20 cellular contexts compared by ENCODE assay signal in the genomic region with DNA sequence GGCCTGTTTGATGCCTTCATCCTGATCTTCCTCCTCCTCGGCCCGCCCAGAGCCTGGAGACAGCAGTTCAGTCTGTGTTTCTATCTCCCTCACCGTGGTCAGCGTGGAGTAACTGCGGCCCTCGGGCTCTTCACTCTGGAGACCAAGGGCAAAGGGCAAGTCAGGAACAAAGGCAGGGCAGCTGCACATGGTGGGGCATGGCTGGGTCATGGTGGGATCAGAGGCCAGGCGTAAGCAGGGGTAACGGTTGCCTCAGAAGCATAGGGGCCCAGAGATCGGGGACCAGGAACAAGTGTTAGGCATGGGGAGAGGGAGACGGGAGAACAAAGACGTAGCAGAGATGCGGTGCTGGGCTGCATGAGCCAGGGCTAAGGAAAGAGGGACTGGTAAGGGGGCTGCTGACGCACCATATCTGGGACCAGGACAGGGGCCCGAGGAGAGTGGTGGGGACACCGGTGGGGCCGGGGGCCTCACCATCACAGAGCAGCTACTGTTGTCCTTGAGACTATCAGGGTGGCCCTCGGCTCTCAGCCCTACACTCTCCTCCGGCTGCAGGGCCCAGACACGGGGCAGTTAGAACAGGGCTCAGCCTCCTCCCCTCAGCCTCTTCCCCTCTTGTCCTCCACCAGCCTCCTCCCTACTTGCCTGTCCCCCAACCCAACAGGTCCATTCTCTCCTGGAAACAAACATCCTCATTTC. TPM values are rescaled to one million over a fixed set of nuclear protein-coding genes. Genes with fewer than 3 reads are reported as not detected.
DNase-seq lines count a peak whose midpoint lies in the region; ATAC-seq, FAIRE-seq and TF ChIP-seq lines count a peak whose summit lies in the region.
"Had no signal": no experiment of that assay in that cellular context is flagged by ENCODE, and none has a peak within 500 bp of the region (broad histone marks: within the 10 kb centered on the region; RNA-seq: fewer than 3 reads in every experiment).

No MANE protein-coding gene starts in this region.

- CTCF ChIA-PET in HepG2 (lab: Yijun Ruan, JAX; ENCODE audit: low intra/inter-chr PET ratio, low total read pairs) = interaction anchor here (1.4 to 4.5 kb wide), 3 partner anchors 22 to 76 kb away, joined by 3 to 50 read pairs (median 6); partner anchors contain the start of gene KLHDC9

- TF ChIP-seq CTCF in HepG2 (CRISPR knock-in tag; IDR thresholded peaks at IDR 0.05) (0 out of 2 replicates have a peak, but pooled peaks have one; percentile 6), right lobe of liver (IDR thresholded peaks at IDR 0.05) (no peak), natural killer cell (IDR thresholded peaks at IDR 0.05) (no peak), nephron progenitor cell (IDR thresholded peaks at IDR 0.05) (no peak)

- H3K4me3 Mint-ChIP-seq in activated naive CD8-positive, alpha-beta T cell treated with anti-CD3 and anti-CD28 coated beads, Interleukin-2, amount 50 U/mL, for 24 hours = no peak overlapping the region
- no peak overlapping the region for H3K4me3 Mint-ChIP-seq in natural killer cell
- no peak overlapping the region for H3K4me3 Mint-ChIP-seq in nephron progenitor cell
- H3K4me3 Mint-ChIP-seq: activated T-cell treated with anti-CD3 and anti-CD28 coated beads, Interleukin-2, amount 50 U/mL, for 4 hours; brain; T-helper 17 cell had no signal

- in situ Hi-C loops in HepG2 (cut with HindIII; ENCODE audit: extremely low pct_ligation_motif_present, low pct_unique_long_range_greater_than_20kb) = no loop called here

- ATAC-seq in HepG2 = peak; percentile 49
- no peak for ATAC-seq in right lobe of liver
- ATAC-seq in activated naive CD8-positive, alpha-beta T cell treated with anti-CD3 and anti-CD28 coated beads, Interleukin-2, amount 50 U/mL, for 24 hours = no peak
- no peak for ATAC-seq in natural killer cell
- ATAC-seq in HG03571 (IDR thresholded peaks at IDR 0.05; ENCODE audit: unreplicated experiment) = no peak
- ATAC-seq: activated T-cell treated with anti-CD3 and anti-CD28 coated beads, Interleukin-2, amount 50 U/mL, for 4 hours; T-helper 17 cell had no signal

- no peaks in the 10 kb centered on the region for H3K27me3 Mint-ChIP-seq in activated naive CD8-positive, alpha-beta T cell treated with anti-CD3 and anti-CD28 coated beads, Interleukin-2, amount 50 U/mL, for 24 hours
- H3K27me3 Mint-ChIP-seq in natural killer cell (ENCODE audit: low read depth in 2 of 2) (no peaks in the 10 kb centered on the region), nephron progenitor cell (ENCODE audit: low read depth, poor library complexity) (peaks cover 10% of the 10 kb centered on the region)
- H3K27me3 Mint-ChIP-seq: T-helper 17 cell had no signal

- peak overlapping the region; percentile 62 to 75 (median 64) for H3K4me3 ChIP-seq in HepG2 (replicated peaks in 1 of 3; ENCODE audit: insufficient read depth in 1 of 3, low read depth in 2 of 3, low read length in 3 of 3)
- no peak overlapping the region for H3K4me3 ChIP-seq in right lobe of liver
- H3K4me3 ChIP-seq: sigmoid colon, SK-N-MC had no signal

- H3K36me3 Mint-ChIP-seq in activated naive CD8-positive, alpha-beta T cell treated with anti-CD3 and anti-CD28 coated beads, Interleukin-2, amount 50 U/mL, for 24 hours (ENCODE audit: low read depth) = peaks cover 6% of the 10 kb centered on the region
- H3K36me3 Mint-ChIP-seq in natural killer cell (no peaks in the 10 kb centered on the region), nephron progenitor cell (ENCODE audit: low read depth) (no peaks in the 10 kb centered on the region)
- H3K36me3 Mint-ChIP-seq: brain had no signal

- intact Hi-C loops in HepG2 (cut with micrococcal nuclease; ENCODE audit: unreplicated experiment) (loop anchor here (1.0 kb wide), 2 partner anchors 24 to 66 kb away; no protein-coding TSS in a partner anchor), right lobe of liver (cut with DNase I) (loop anchor here in 1 of 2 donors (10.0 kb wide), 1 partner anchor 238 kb away; no protein-coding TSS in a partner anchor), natural killer cell (cut with micrococcal nuclease) (loop anchor here (10.0 kb wide), 1 partner anchor 1248 kb away; the partner anchor contains the start of gene SLAMF8)

- no TSS peak for BruUV-seq in HepG2 (replicated peaks; lab: Mats Ljungman, UMichigan)

- H3K9me3 ChIP-seq in HepG2 (ENCODE audit: low read length) (no peaks in the 10 kb centered on the region), right lobe of liver (no peaks in the 10 kb centered on the region)
- H3K9me3 ChIP-seq: sigmoid colon had no signal

- peaks cover 34% of the 10 kb centered on the region for H3K4me1 Mint-ChIP-seq in activated naive CD8-positive, alpha-beta T cell treated with anti-CD3 and anti-CD28 coated beads, Interleukin-2, amount 50 U/mL, for 24 hours
- peaks cover 36 to 59% of the 10 kb centered on the region in 2 donors for H3K4me1 Mint-ChIP-seq in natural killer cell
- H3K4me1 Mint-ChIP-seq in nephron progenitor cell = peaks cover 34% of the 10 kb centered on the region
- H3K4me1 Mint-ChIP-seq: brain had no signal

- H3K9me3 Mint-ChIP-seq in activated naive CD8-positive, alpha-beta T cell treated with anti-CD3 and anti-CD28 coated beads, Interleukin-2, amount 50 U/mL, for 24 hours = no peaks in the 10 kb centered on the region
- H3K9me3 Mint-ChIP-seq in natural killer cell = no peaks in the 10 kb centered on the region
- no peaks in the 10 kb centered on the region for H3K9me3 Mint-ChIP-seq in nephron progenitor cell
- H3K9me3 Mint-ChIP-seq: activated T-cell treated with anti-CD3 and anti-CD28 coated beads, Interleukin-2, amount 50 U/mL, for 4 hours had no signal

- POLR2A ChIA-PET in HepG2 (lab: Yijun Ruan, JAX) = interaction anchor here (2.1 to 3.8 kb wide), 3 partner anchors 27 to 60 kb away, joined by 6 to 21 read pairs (median 9); partner anchors contain the start of genes DEDD, F11R and USF1

- DNase-seq in HepG2 (ENCODE audit: low spot score) = peak; percentile 22
- no peak for DNase-seq in right lobe of liver
- no peak for DNase-seq in activated naive CD8-positive, alpha-beta T cell treated with anti-CD3 and anti-CD28 coated beads, Interleukin-2, amount 50 U/mL, for 24 hours
- no peak for DNase-seq in natural killer cell
- DNase-seq in nephron progenitor cell = no peak
- DNase-seq in dermis blood vessel endothelial cell = no peak
- DNase-seq: activated T-cell treated with anti-CD3 and anti-CD28 coated beads, Interleukin-2, amount 50 U/mL, for 4 hours; glutamatergic neuron; Kasumi-1; NCI-H1048; NCI-H187 treated with DMSO at 0.1 percent for 48 hours; sigmoid colon; stimulated activated CD8-positive, alpha-beta memory T cell treated with anti-CD3 and anti-CD28 coated beads, Interleukin-4, amount 100 ng/mL, for 48 hours; T-helper 17 cell had no signal

- H3K4me1 ChIP-seq in HepG2 (ENCODE audit: insufficient read depth, low read length) (peaks cover 41% of the 10 kb centered on the region), right lobe of liver (no peaks in the 10 kb centered on the region)
- H3K4me1 ChIP-seq: parathyroid adenoma, sigmoid colon had no signal

- H3K9ac ChIP-seq in HepG2 (ENCODE audit: insufficient read depth, low read depth, low read length) = peak overlapping the region; percentile 70
- H3K9ac ChIP-seq: parathyroid adenoma had no signal

- peak overlapping the region; percentile 39 for H3K27ac Mint-ChIP-seq in activated naive CD8-positive, alpha-beta T cell treated with anti-CD3 and anti-CD28 coated beads, Interleukin-2, amount 50 U/mL, for 24 hours
- H3K27ac Mint-ChIP-seq in natural killer cell (peak overlapping the region; percentile 89), nephron progenitor cell (no peak overlapping the region)

- no peaks in the 10 kb centered on the region for H4K20me1 ChIP-seq in HepG2 (ENCODE audit: insufficient read depth, low read length)

- peak overlapping the region; percentile 96 for H3K4me2 ChIP-seq in HepG2 (ENCODE audit: low read depth, low read length)

- no peak for TF ChIP-seq RAD21 in HepG2 (CRISPR knock-in tag; IDR thresholded peaks at IDR 0.05)

- H3K79me2 ChIP-seq in HepG2 (ENCODE audit: insufficient read depth, low read length) = no peaks in the 10 kb centered on the region
- H3K79me2 ChIP-seq: parathyroid adenoma had no signal

- 0 out of 4 replicates have a peak, but pooled peaks of 1 of the 2 experiments have one; percentile 3 for TF ChIP-seq POLR2A in HepG2 (IDR thresholded peaks at IDR 0.05; ENCODE audit: insufficient read depth in 1 of 2, low read depth in 2 of 2, low read length in 2 of 2)
- TF ChIP-seq POLR2A in right lobe of liver (IDR thresholded peaks at IDR 0.05) = no peak

- 34% methylated on average over 18 of the region's 19 CpGs for WGBS in HepG2 (ENCODE audit: low lambda C conversion rate)
- WGBS in right lobe of liver (ENCODE audit: insufficient coverage, low coverage, low lambda C conversion rate, missing lambda C conversion rate) = 93% methylated on average over 8 of the region's 19 CpGs

- H3K27ac ChIP-seq in HepG2 (ENCODE audit: extremely low read length, insufficient read depth, low read length) = peak overlapping the region; percentile 40
- H3K27ac ChIP-seq in right lobe of liver = no peak overlapping the region
- H3K27ac ChIP-seq: parathyroid adenoma, sigmoid colon, SK-N-MC had no signal

- no peaks in the 10 kb centered on the region for H3K27me3 ChIP-seq in HepG2 (ENCODE audit: control insufficient read depth in 1 of 2, insufficient read depth in 2 of 2, low read length in 2 of 2)
- H3K27me3 ChIP-seq in right lobe of liver = no peaks in the 10 kb centered on the region
- H3K27me3 ChIP-seq: sigmoid colon had no signal

- no peak overlapping the region for H2AFZ ChIP-seq in HepG2 (ENCODE audit: low read length)
- H2AFZ ChIP-seq: parathyroid adenoma had no signal

- no peak for TF ChIP-seq EP300 in HepG2 (IDR thresholded peaks at IDR 0.05; ENCODE audit: low read depth in 2 of 2, low read length in 2 of 2)
- TF ChIP-seq EP300 in HepG2 (CRISPR knock-in tag; IDR thresholded peaks at IDR 0.05; ENCODE audit: borderline replicate concordance) = no peak

- FAIRE-seq in HepG2 (lab: Jason Lieb, UNC) = no peak

- H3K36me3 ChIP-seq in HepG2 (replicated peaks in 1 of 2; ENCODE audit: control insufficient read depth in 1 of 2, insufficient read depth in 2 of 2, low read length in 2 of 2) (no peaks in the 10 kb centered on the region), right lobe of liver (no peaks in the 10 kb centered on the region)
- H3K36me3 ChIP-seq: sigmoid colon had no signal

RNA-seq across cellular contexts. Expression of gene ARHGAP30, which starts 3.2 kb away (rescaled TPM):
- total RNA-seq in HepG2 (2016; rRNA removed; fragmentation: Illumina TruSeq; extraction: Trizol) (0.20 TPM in 1 of 2 replicates, not detected in the other), right lobe of liver (1 to 10 TPM; 2.8 to 7.4 (median 3.6) TPM), natural killer cell (100 to 1,000 TPM; 246 to 310 (median 272) TPM), dermis blood vessel endothelial cell (not detected in 2 replicates)
- not detected in 2 replicates for total RNA-seq in HepG2 (2016; cell fraction: cytosol; rRNA removed; fragmentation: Illumina TruSeq; extraction: Trizol; ENCODE audit: low read depth)
- total RNA-seq in HepG2 (2016; cell fraction: insoluble cytoplasmic fraction; rRNA removed; fragmentation: Illumina TruSeq; extraction: Trizol) = 0.07 and 0.37 TPM in 2 replicates
- not detected in 2 replicates for total RNA-seq in HepG2 (2016; cell fraction: membrane; rRNA removed; fragmentation: Illumina TruSeq; extraction: Trizol)
- 0.16 and 0.34 TPM in 2 replicates for total RNA-seq in HepG2 (2016; cell fraction: nucleus; rRNA removed; fragmentation: Illumina TruSeq; extraction: Trizol)
- polyA plus RNA-seq in HepG2 (2011; rRNA removed) = 0.13 and 0.17 TPM in 2 replicates
- polyA plus RNA-seq in HepG2 (2011; cell fraction: cytosol; rRNA removed) = 0.04 and 0.05 TPM in 2 replicates
- polyA plus RNA-seq in HepG2 (2011; cell fraction: nucleus; rRNA removed) = 0.61 and 0.68 TPM in 2 replicates
- polyA plus RNA-seq in HepG2 (2012) = 0.16 and 0.21 TPM in 2 replicates
- 0.03 TPM in 1 of 2 replicates, not detected in the other for polyA plus RNA-seq in HepG2 (2016; cell fraction: cytosol; fragmentation: Illumina TruSeq; extraction: Trizol; ENCODE audit: low read depth)
- polyA plus RNA-seq in HepG2 (2016; cell fraction: insoluble cytoplasmic fraction; fragmentation: Illumina TruSeq; extraction: Trizol; ENCODE audit: low read depth) = 0.07 and 0.09 TPM in 2 replicates
- 0.03 and 0.05 TPM in 2 replicates for polyA plus RNA-seq in HepG2 (2016; cell fraction: membrane; fragmentation: Illumina TruSeq; extraction: Trizol; ENCODE audit: low read depth)
- polyA plus RNA-seq in HepG2 (2016; cell fraction: nucleus; fragmentation: Illumina TruSeq; extraction: Trizol; ENCODE audit: insufficient read depth, low read depth) = 0.46 and 0.75 TPM in 2 replicates
- polyA minus RNA-seq in HepG2 (2011; rRNA and poly(A)+ RNA removed; ENCODE audit: low replicate concordance) = 0.02 and 0.09 TPM in 2 replicates
- not detected in 2 replicates for polyA minus RNA-seq in HepG2 (2011; cell fraction: cytosol; rRNA and poly(A)+ RNA removed)
- 0.13 and 1.2 TPM in 2 replicates for polyA minus RNA-seq in HepG2 (2011; cell fraction: nucleus; rRNA and poly(A)+ RNA removed)
- total RNA-seq: RPMI7951 had no signal

RNA-seq across cellular contexts. Expression of gene NECTIN4, which starts 16.5 kb away (rescaled TPM):
- total RNA-seq in HepG2 (2016; rRNA removed; fragmentation: Illumina TruSeq; extraction: Trizol) (12.3 and 12.4 TPM in 2 replicates), right lobe of liver (not detected), natural killer cell (under 1 TPM in 2 of 3 donors, not detected in 1; 0.07 to 0.09 TPM), dermis blood vessel endothelial cell (0.17 and 0.28 TPM in 2 replicates)
- total RNA-seq in HepG2 (2016; cell fraction: cytosol; rRNA removed; fragmentation: Illumina TruSeq; extraction: Trizol; ENCODE audit: low read depth) = 5.2 and 6.1 TPM in 2 replicates
- 11.2 and 11.6 TPM in 2 replicates for total RNA-seq in HepG2 (2016; cell fraction: insoluble cytoplasmic fraction; rRNA removed; fragmentation: Illumina TruSeq; extraction: Trizol)
- total RNA-seq in HepG2 (2016; cell fraction: membrane; rRNA removed; fragmentation: Illumina TruSeq; extraction: Trizol) = 16.6 and 17.2 TPM in 2 replicates
- 7.8 and 11.8 TPM in 2 replicates for total RNA-seq in HepG2 (2016; cell fraction: nucleus; rRNA removed; fragmentation: Illumina TruSeq; extraction: Trizol)
- polyA plus RNA-seq in HepG2 (2011; rRNA removed) = 5.9 and 9.2 TPM in 2 replicates
- polyA plus RNA-seq in HepG2 (2011; cell fraction: cytosol; rRNA removed) = 7.8 and 14.6 TPM in 2 replicates
- 5.3 and 7.3 TPM in 2 replicates for polyA plus RNA-seq in HepG2 (2011; cell fraction: nucleus; rRNA removed)
- 4.5 and 7.4 TPM in 2 replicates for polyA plus RNA-seq in HepG2 (2012)
- polyA plus RNA-seq in HepG2 (2016; cell fraction: cytosol; fragmentation: Illumina TruSeq; extraction: Trizol; ENCODE audit: low read depth) = 3.2 and 3.6 TPM in 2 replicates
- 8.1 and 8.9 TPM in 2 replicates for polyA plus RNA-seq in HepG2 (2016; cell fraction: insoluble cytoplasmic fraction; fragmentation: Illumina TruSeq; extraction: Trizol; ENCODE audit: low read depth)
- polyA plus RNA-seq in HepG2 (2016; cell fraction: membrane; fragmentation: Illumina TruSeq; extraction: Trizol; ENCODE audit: low read depth) = 8.1 and 9.9 TPM in 2 replicates
- polyA plus RNA-seq in HepG2 (2016; cell fraction: nucleus; fragmentation: Illumina TruSeq; extraction: Trizol; ENCODE audit: insufficient read depth, low read depth) = 10.0 and 12.0 TPM in 2 replicates
- polyA minus RNA-seq in HepG2 (2011; rRNA and poly(A)+ RNA removed; ENCODE audit: low replicate concordance) = 0.30 and 21.8 TPM in 2 replicates
- polyA minus RNA-seq in HepG2 (2011; cell fraction: cytosol; rRNA and poly(A)+ RNA removed) = 1.8 and 6.0 TPM in 2 replicates
- 5.8 and 10.3 TPM in 2 replicates for polyA minus RNA-seq in HepG2 (2011; cell fraction: nucleus; rRNA and poly(A)+ RNA removed)
- total RNA-seq: RPMI7951, sigmoid colon, T-helper 17 cell had no signal

RNA-seq across cellular contexts. Expression of gene KLHDC9, which starts 25.3 kb away (rescaled TPM):
- total RNA-seq in HepG2 (2016; rRNA removed; fragmentation: Illumina TruSeq; extraction: Trizol) (2.9 and 4.0 TPM in 2 replicates), right lobe of liver (1 to 10 TPM; 1.4 to 6.8 (median 2.9) TPM), natural killer cell (under 1 TPM in 2 of 3 donors, not detected in 1; 0.49 to 0.50 TPM), dermis blood vessel endothelial cell (0.93 and 1.5 TPM in 2 replicates)
- 3.2 and 6.6 TPM in 2 replicates for total RNA-seq in HepG2 (2016; cell fraction: cytosol; rRNA removed; fragmentation: Illumina TruSeq; extraction: Trizol; ENCODE audit: low read depth)
- total RNA-seq in HepG2 (2016; cell fraction: insoluble cytoplasmic fraction; rRNA removed; fragmentation: Illumina TruSeq; extraction: Trizol) = 3.0 and 3.4 TPM in 2 replicates
- 4.4 and 4.5 TPM in 2 replicates for total RNA-seq in HepG2 (2016; cell fraction: membrane; rRNA removed; fragmentation: Illumina TruSeq; extraction: Trizol)
- total RNA-seq in HepG2 (2016; cell fraction: nucleus; rRNA removed; fragmentation: Illumina TruSeq; extraction: Trizol) = 1.6 and 2.4 TPM in 2 replicates
- polyA plus RNA-seq in HepG2 (2011; rRNA removed) = 2.6 and 2.9 TPM in 2 replicates
- polyA plus RNA-seq in HepG2 (2011; cell fraction: cytosol; rRNA removed) = 2.1 and 2.2 TPM in 2 replicates
- 3.6 and 5.0 TPM in 2 replicates for polyA plus RNA-seq in HepG2 (2011; cell fraction: nucleus; rRNA removed)
- 1.2 and 1.6 TPM in 2 replicates for polyA plus RNA-seq in HepG2 (2012)
- polyA plus RNA-seq in HepG2 (2016; cell fraction: cytosol; fragmentation: Illumina TruSeq; extraction: Trizol; ENCODE audit: low read depth) = 3.9 and 4.2 TPM in 2 replicates
- 2.9 and 3.2 TPM in 2 replicates for polyA plus RNA-seq in HepG2 (2016; cell fraction: insoluble cytoplasmic fraction; fragmentation: Illumina TruSeq; extraction: Trizol; ENCODE audit: low read depth)
- 3.3 and 4.6 TPM in 2 replicates for polyA plus RNA-seq in HepG2 (2016; cell fraction: membrane; fragmentation: Illumina TruSeq; extraction: Trizol; ENCODE audit: low read depth)
- polyA plus RNA-seq in HepG2 (2016; cell fraction: nucleus; fragmentation: Illumina TruSeq; extraction: Trizol; ENCODE audit: insufficient read depth, low read depth) = 2.6 and 3.4 TPM in 2 replicates
- 0.22 and 1.7 TPM in 2 replicates for polyA minus RNA-seq in HepG2 (2011; rRNA and poly(A)+ RNA removed; ENCODE audit: low replicate concordance)
- 0.88 TPM in 1 of 2 replicates, not detected in the other for polyA minus RNA-seq in HepG2 (2011; cell fraction: cytosol; rRNA and poly(A)+ RNA removed)
- not detected in 2 replicates for polyA minus RNA-seq in HepG2 (2011; cell fraction: nucleus; rRNA and poly(A)+ RNA removed)
- total RNA-seq: RPMI7951 had no signal

RNA-seq across cellular contexts. Expression of gene USF1, which starts 27.1 kb away (rescaled TPM):
- 32.2 and 39.4 TPM in 2 replicates for total RNA-seq in HepG2 (2016; rRNA removed; fragmentation: Illumina TruSeq; extraction: Trizol)
- 10.2 and 10.9 TPM in 2 replicates for total RNA-seq in HepG2 (2016; cell fraction: cytosol; rRNA removed; fragmentation: Illumina TruSeq; extraction: Trizol; ENCODE audit: low read depth)
- 35.2 and 38.6 TPM in 2 replicates for total RNA-seq in HepG2 (2016; cell fraction: insoluble cytoplasmic fraction; rRNA removed; fragmentation: Illumina TruSeq; extraction: Trizol)
- total RNA-seq in HepG2 (2016; cell fraction: membrane; rRNA removed; fragmentation: Illumina TruSeq; extraction: Trizol) = 21.9 and 22.5 TPM in 2 replicates
- 36.9 and 43.8 TPM in 2 replicates for total RNA-seq in HepG2 (2016; cell fraction: nucleus; rRNA removed; fragmentation: Illumina TruSeq; extraction: Trizol)
- 26.9 and 40.0 TPM in 2 replicates for polyA plus RNA-seq in HepG2 (2011; rRNA removed)
- polyA plus RNA-seq in HepG2 (2011; cell fraction: cytosol; rRNA removed) = 13.4 and 14.2 TPM in 2 replicates
- polyA plus RNA-seq in HepG2 (2011; cell fraction: nucleus; rRNA removed) = 155 and 169 TPM in 2 replicates
- 15.0 and 18.0 TPM in 2 replicates for polyA plus RNA-seq in HepG2 (2012)
- 5.6 and 6.8 TPM in 2 replicates for polyA plus RNA-seq in HepG2 (2016; cell fraction: cytosol; fragmentation: Illumina TruSeq; extraction: Trizol; ENCODE audit: low read depth)
- polyA plus RNA-seq in HepG2 (2016; cell fraction: insoluble cytoplasmic fraction; fragmentation: Illumina TruSeq; extraction: Trizol; ENCODE audit: low read depth) = 25.5 and 27.5 TPM in 2 replicates
- 12.4 and 13.2 TPM in 2 replicates for polyA plus RNA-seq in HepG2 (2016; cell fraction: membrane; fragmentation: Illumina TruSeq; extraction: Trizol; ENCODE audit: low read depth)
- 90.2 and 94.9 TPM in 2 replicates for polyA plus RNA-seq in HepG2 (2016; cell fraction: nucleus; fragmentation: Illumina TruSeq; extraction: Trizol; ENCODE audit: insufficient read depth, low read depth)
- polyA minus RNA-seq in HepG2 (2011; rRNA and poly(A)+ RNA removed; ENCODE audit: low replicate concordance) = 71.6 and 214 TPM in 2 replicates
- polyA minus RNA-seq in HepG2 (2011; cell fraction: cytosol; rRNA and poly(A)+ RNA removed) = 13.4 and 14.8 TPM in 2 replicates
- 21.8 and 24.0 TPM in 2 replicates for polyA minus RNA-seq in HepG2 (2011; cell fraction: nucleus; rRNA and poly(A)+ RNA removed)
- total RNA-seq in right lobe of liver = 10 to 100 TPM; 25.5 to 34.3 (median 28.1) TPM
- total RNA-seq in natural killer cell = 100 to 1,000 TPM; 113 to 121 (median 114) TPM
- total RNA-seq in dermis blood vessel endothelial cell = 94.3 and 125 TPM in 2 replicates

RNA-seq across cellular contexts. Expression of gene TSTD1, which starts 34.1 kb away (rescaled TPM):
- total RNA-seq in HepG2 (2016; rRNA removed; fragmentation: Illumina TruSeq; extraction: Trizol) = 0.31 TPM in 1 of 2 replicates, not detected in the other
- not detected in 2 replicates for total RNA-seq in HepG2 (2016; cell fraction: cytosol; rRNA removed; fragmentation: Illumina TruSeq; extraction: Trizol; ENCODE audit: low read depth)
- total RNA-seq in HepG2 (2016; cell fraction: insoluble cytoplasmic fraction; rRNA removed; fragmentation: Illumina TruSeq; extraction: Trizol) = 0.22 TPM in 1 of 2 replicates, not detected in the other
- not detected in 2 replicates for total RNA-seq in HepG2 (2016; cell fraction: membrane; rRNA removed; fragmentation: Illumina TruSeq; extraction: Trizol)
- total RNA-seq in HepG2 (2016; cell fraction: nucleus; rRNA removed; fragmentation: Illumina TruSeq; extraction: Trizol) = 0.99 TPM in 1 of 2 replicates, not detected in the other
- polyA plus RNA-seq in HepG2 (2011; rRNA removed) = 0.15 TPM in 1 of 2 replicates, not detected in the other
- not detected in 2 replicates for polyA plus RNA-seq in HepG2 (2011; cell fraction: cytosol; rRNA removed)
- 0.55 and 0.79 TPM in 2 replicates for polyA plus RNA-seq in HepG2 (2011; cell fraction: nucleus; rRNA removed)
- polyA plus RNA-seq in HepG2 (2012) = not detected in 2 replicates
- not detected in 2 replicates for polyA plus RNA-seq in HepG2 (2016; cell fraction: cytosol; fragmentation: Illumina TruSeq; extraction: Trizol; ENCODE audit: low read depth)
- polyA plus RNA-seq in HepG2 (2016; cell fraction: insoluble cytoplasmic fraction; fragmentation: Illumina TruSeq; extraction: Trizol; ENCODE audit: low read depth) = not detected in 2 replicates
- not detected in 2 replicates for polyA plus RNA-seq in HepG2 (2016; cell fraction: membrane; fragmentation: Illumina TruSeq; extraction: Trizol; ENCODE audit: low read depth)
- not detected in 2 replicates for polyA plus RNA-seq in HepG2 (2016; cell fraction: nucleus; fragmentation: Illumina TruSeq; extraction: Trizol; ENCODE audit: insufficient read depth, low read depth)
- polyA minus RNA-seq in HepG2 (2011; rRNA and poly(A)+ RNA removed; ENCODE audit: low replicate concordance) = 0.28 and 1.2 TPM in 2 replicates
- polyA minus RNA-seq in HepG2 (2011; cell fraction: cytosol; rRNA and poly(A)+ RNA removed) = not detected in 2 replicates
- polyA minus RNA-seq in HepG2 (2011; cell fraction: nucleus; rRNA and poly(A)+ RNA removed) = 0.87 and 1.2 TPM in 2 replicates
- total RNA-seq in right lobe of liver = 10 to 100 TPM; 16.3 to 60.8 (median 28.3) TPM
- total RNA-seq in natural killer cell = 10 to 100 TPM; 31.8 to 36.3 (median 34.3) TPM
- total RNA-seq in dermis blood vessel endothelial cell = 1.4 and 6.8 TPM in 2 replicates
- total RNA-seq: HT1080 had no signal

Comparison
In these comparisons a context has a peak if more than half of its experiments do, and no peak if none do; other contexts are left out.
1. H3K4me3 ChIP-seq: peak in HepG2 (3 of 3); none in right lobe of liver (0 of 3).
2. RNA of gene ARHGAP30, which starts 3.2 kb away (total RNA-seq): 246 to 310 TPM in natural killer cell; 2.8 to 7.4 TPM in right lobe of liver, 0.07 to 0.37 TPM in HepG2 and not detected in dermis blood vessel endothelial cell; every median in the first group is over 10 times any median in the second.